30 cellular contexts compared by ENCODE assay signal in the genomic region with DNA sequence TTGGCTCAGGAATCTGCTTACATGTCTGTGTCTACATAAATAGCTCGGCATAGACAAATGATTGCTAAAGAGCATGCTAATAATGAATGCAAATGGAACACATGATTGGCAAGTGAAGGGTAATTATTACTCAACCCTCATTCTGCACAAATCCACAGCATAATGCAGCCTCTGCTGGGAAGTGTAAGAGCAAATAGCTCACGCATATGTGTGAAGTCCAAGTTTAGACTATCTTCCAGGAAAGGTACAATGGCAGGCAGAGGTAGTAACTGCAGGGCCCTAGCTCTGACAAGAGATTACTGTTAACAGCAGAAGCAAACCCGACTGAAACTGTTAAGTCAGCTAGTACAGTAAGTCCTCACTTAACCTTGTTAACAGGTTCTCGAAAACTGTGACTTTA. TPM values are rescaled to one million over a fixed set of nuclear protein-coding genes. Genes with fewer than 3 reads are reported as not detected.
DNase-seq lines count a peak whose midpoint lies in the region; ATAC-seq, FAIRE-seq and TF ChIP-seq lines count a peak whose summit lies in the region.
"Had no signal": no experiment of that assay in that cellular context is flagged by ENCODE, and none has a peak within 500 bp of the region (broad histone marks: within the 10 kb centered on the region; RNA-seq: fewer than 3 reads in every experiment).

No MANE protein-coding gene starts in this region.

- POLR2A ChIA-PET in K562 (lab: Yijun Ruan, JAX) = interaction anchor here (1.2 kb wide), 1 partner anchor 11 kb away, joined by 4 read pairs; no protein-coding TSS in a partner anchor

- no peak for TF ChIP-seq POLR2A in K562 (conservative IDR thresholded peaks at IDR 0.05)

- no peaks in the 10 kb centered on the region for H3K79me2 ChIP-seq in K562 (ENCODE audit: control insufficient read depth, insufficient read depth, low read length)
- H3K79me2 ChIP-seq: parathyroid adenoma had no signal

- no peak overlapping the region for H3K27ac ChIP-seq in K562 (ENCODE audit: extremely low read depth, low read depth, low read length)
- H3K27ac ChIP-seq: foreskin keratinocyte, GM23248, parathyroid adenoma, upper lobe of left lung had no signal

- 0 out of 5 replicates have a peak, but pooled peaks cover 0 to under 1% of the 10 kb centered on the region in 2 experiments for H3K27me3 ChIP-seq in K562 (ENCODE audit: control insufficient read depth in 2 of 2, insufficient read depth in 2 of 2, low read length in 2 of 2)
- H3K27me3 ChIP-seq: BE2C, foreskin keratinocyte, upper lobe of left lung had no signal

- no peaks in the 10 kb centered on the region; a peak in 1 of 5 replicates for H3K4me1 ChIP-seq in K562 (replicated peaks in 1 of 2; ENCODE audit: control insufficient read depth in 2 of 2, insufficient read depth in 2 of 2, low read length in 2 of 2)
- H3K4me1 ChIP-seq: BE2C, Caco-2, foreskin keratinocyte, parathyroid adenoma had no signal

- H2AFZ ChIP-seq in K562 (ENCODE audit: low read depth, low read length) = no peak overlapping the region; the same call in 1 of the 2 replicates
- H2AFZ ChIP-seq: GM23248, parathyroid adenoma had no signal

- H3K4me2 ChIP-seq in K562 (ENCODE audit: insufficient read depth, low read length) = no peak overlapping the region
- H3K4me2 ChIP-seq: SK-N-SH had no signal

- in situ Hi-C loops in K562 (cut with MboI) = no loop called here

- no peak for TF ChIP-seq EP300 in K562 (IDR thresholded peaks at IDR 0.05; ENCODE audit: low read length)

- no peaks in the 10 kb centered on the region for H3K9me1 ChIP-seq in K562 (ENCODE audit: control insufficient read depth, insufficient read depth, low read length)

- intact Hi-C loops in K562 (cut with micrococcal nuclease) = no loop called here

- peak; percentile 13 for DNase-seq in activated effector memory CD4-positive, alpha-beta T cell treated with anti-CD3 and anti-CD28 coated beads, Interleukin-2, amount 50 U/mL, for 16 hours
- no peak for DNase-seq in activated effector memory CD4-positive, alpha-beta T cell treated with Interleukin-2 at 50 U/mL for 16 hours
- DNase-seq in NOMO-1 (lab: John Stamatoyannopoulos, UW; ENCODE audit: unreplicated experiment in 2 of 2) (peak; percentile 29 to 39), K562 (ENCODE audit: extremely low read depth in 1 of 4, low spot score in 3 of 4) (no peak), renal cortical epithelial cell (ENCODE audit: low read depth) (peak; percentile 51)
- DNase-seq: activated CD4-positive, alpha-beta T cell treated with anti-CD3 and anti-CD28 coated beads, Interleukin-2, amount 50 U/mL, for 1 hour; BE2C; Caco-2; caudate nucleus; cortex of kidney; DMS79; effector memory CD8-positive, alpha-beta T cell; erythroblast; foreskin keratinocyte; GDM1; GM23248; mammary epithelial cell; NCI-H1417; NCI-H2081; NCI-H2227 treated with DMSO at 0.1 percent for 48 hours; NCI-H526 treated with DMSO at 0.1 percent for 48 hours; right cardiac atrium; SK-N-SH; stimulated activated CD4-positive, alpha-beta T cell treated with anti-CD3 and anti-CD28 coated beads, Interleukin-2, amount 100 ng/mL, for 48 hours; upper lobe of left lung had no signal

- H3K9ac ChIP-seq in K562 (ENCODE audit: insufficient read depth in 1 of 2, low read depth in 2 of 2, low read length in 2 of 2) = no peak overlapping the region
- H3K9ac ChIP-seq: GM23248, parathyroid adenoma, SK-N-SH had no signal

- no peak overlapping the region for H3K4me3 ChIP-seq in K562
- H3K4me3 ChIP-seq: GM23248, upper lobe of left lung had no signal

- BruUV-seq in K562 (replicated peaks; lab: Mats Ljungman, UMichigan) = no TSS peak

- ATAC-seq in K562 (no peak), GM18870 (IDR thresholded peaks at IDR 0.05; ENCODE audit: unreplicated experiment) (no peak), GM21515 (IDR thresholded peaks at IDR 0.05; ENCODE audit: unreplicated experiment) (no peak), GM21717 (IDR thresholded peaks at IDR 0.05; ENCODE audit: unreplicated experiment) (no peak)
- ATAC-seq: effector memory CD8-positive, alpha-beta T cell; foreskin keratinocyte; right cardiac atrium had no signal

- H3K36me3 ChIP-seq in K562 (ENCODE audit: control insufficient read depth, insufficient read depth, low read length) = no peaks in the 10 kb centered on the region
- H3K36me3 ChIP-seq: BE2C, upper lobe of left lung had no signal

- H4K20me1 ChIP-seq in K562 (replicated peaks; ENCODE audit: control insufficient read depth, insufficient read depth, low read length) = no peaks in the 10 kb centered on the region

- H3K9me3 ChIP-seq in K562 (replicated peaks; ENCODE audit: control insufficient read depth, insufficient read depth, low read depth, low read length) = no peaks in the 10 kb centered on the region; the same call in 1 of the 2 replicates
- H3K9me3 ChIP-seq: BE2C, Caco-2, SK-N-SH, upper lobe of left lung had no signal

- CTCF ChIA-PET in K562 (lab: Yijun Ruan, JAX; ENCODE audit: low intra/inter-chr PET ratio) = no interaction called here

- TF ChIP-seq CTCF in K562 (IDR thresholded peaks at IDR 0.05 in 2 of 3, conservative IDR thresholded peaks at IDR 0.05 in 1 of 3; ENCODE audit: insufficient read depth in 2 of 3, low read depth in 1 of 3, low read length in 3 of 3) = no peak

- FAIRE-seq in K562 (lab: Jason Lieb, UNC) = peak; percentile 56

- no peak for TF ChIP-seq RAD21 in K562 (CRISPR knock-in tag; conservative IDR thresholded peaks at IDR 0.05 in 1 of 2, IDR thresholded peaks at IDR 0.05 in 1 of 2)

- 35% methylated on average over 4 of the region's 4 CpGs for WGBS in K562 (ENCODE audit: insufficient coverage, low coverage, missing lambda C conversion rate)

TF ChIP-seq in K562, 482 proteins besides CTCF, POLR2A, EP300 and RAD21:
- TF ChIP-seq, protein P1, sequence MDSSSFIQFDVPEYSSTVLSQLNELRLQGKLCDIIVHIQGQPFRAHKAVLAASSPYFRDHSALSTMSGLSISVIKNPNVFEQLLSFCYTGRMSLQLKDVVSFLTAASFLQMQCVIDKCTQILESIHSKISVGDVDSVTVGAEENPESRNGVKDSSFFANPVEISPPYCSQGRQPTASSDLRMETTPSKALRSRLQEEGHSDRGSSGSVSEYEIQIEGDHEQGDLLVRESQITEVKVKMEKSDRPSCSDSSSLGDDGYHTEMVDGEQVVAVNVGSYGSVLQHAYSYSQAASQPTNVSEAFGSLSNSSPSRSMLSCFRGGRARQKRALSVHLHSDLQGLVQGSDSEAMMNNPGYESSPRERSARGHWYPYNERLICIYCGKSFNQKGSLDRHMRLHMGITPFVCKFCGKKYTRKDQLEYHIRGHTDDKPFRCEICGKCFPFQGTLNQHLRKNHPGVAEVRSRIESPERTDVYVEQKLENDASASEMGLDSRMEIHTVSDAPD (CRISPR knock-in tag; IDR thresholded peaks at IDR 0.05) = no peak
- TF ChIP-seq, protein P2, sequence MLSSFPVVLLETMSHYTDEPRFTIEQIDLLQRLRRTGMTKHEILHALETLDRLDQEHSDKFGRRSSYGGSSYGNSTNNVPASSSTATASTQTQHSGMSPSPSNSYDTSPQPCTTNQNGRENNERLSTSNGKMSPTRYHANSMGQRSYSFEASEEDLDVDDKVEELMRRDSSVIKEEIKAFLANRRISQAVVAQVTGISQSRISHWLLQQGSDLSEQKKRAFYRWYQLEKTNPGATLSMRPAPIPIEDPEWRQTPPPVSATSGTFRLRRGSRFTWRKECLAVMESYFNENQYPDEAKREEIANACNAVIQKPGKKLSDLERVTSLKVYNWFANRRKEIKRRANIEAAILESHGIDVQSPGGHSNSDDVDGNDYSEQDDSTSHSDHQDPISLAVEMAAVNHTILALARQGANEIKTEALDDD (IDR thresholded peaks at IDR 0.05) = 0 out of 2 replicates have a peak, but pooled peaks have one; percentile 49

RNA-seq across cellular contexts. Expression of a gene that starts 7.0 kb away (rescaled TPM):
- total RNA-seq in K562 (2011; cell fraction: chromatin; rRNA removed; ENCODE audit: low replicate concordance) = 2.6 TPM in 1 of 2 replicates, not detected in the other
- 0.79 and 1.0 TPM in 2 replicates for total RNA-seq in K562 (2011; cell fraction: nucleolus; rRNA removed)
- 0.59 and 2.0 TPM in 2 replicates for total RNA-seq in K562 (2011; cell fraction: nucleoplasm; rRNA removed)
- total RNA-seq in K562 (2014; rRNA removed) = 0.05 and 0.37 TPM in 2 replicates
- 0.03 and 0.11 TPM in 2 replicates for total RNA-seq in K562 (2014; rRNA removed; fragmentation: Illumina TruSeq; extraction: Trizol)
- 0.07 and 0.19 TPM in 2 replicates for total RNA-seq in K562 (2015; rRNA removed; fragmentation: Illumina TruSeq; extraction: Trizol)
- 0.24 and 0.47 TPM in 2 replicates for total RNA-seq in K562 (2021)
- polyA plus RNA-seq in K562 (2011; rRNA removed) = 0.25 and 0.83 TPM in 2 replicates
- 0.43 and 0.70 TPM in 2 replicates for polyA plus RNA-seq in K562 (2011; cell fraction: cytosol; rRNA removed)
- polyA plus RNA-seq in K562 (2011; cell fraction: nucleus; rRNA removed) = 0.10 and 0.21 TPM in 2 replicates
- polyA plus RNA-seq in K562 (2012) = 0.21 and 0.37 TPM in 2 replicates
- polyA plus RNA-seq in K562 (2014; fragmentation: Illumina TruSeq; extraction: Trizol) = 0.09 and 0.40 TPM in 2 replicates
- polyA plus RNA-seq in K562 (2014; fragmentation: Nextera tagmentation; extraction: Ambion mirVana) = not detected
- 0.03 and 1.1 TPM in 2 replicates for polyA plus RNA-seq in K562 (2014; rRNA removed)
- 0.25 and 0.42 TPM in 2 replicates for polyA minus RNA-seq in K562 (2011; rRNA and poly(A)+ RNA removed)
- polyA minus RNA-seq in K562 (2011; cell fraction: cytosol; rRNA and poly(A)+ RNA removed) = not detected in 2 replicates
- 0.56 TPM in 1 of 2 replicates, not detected in the other for polyA minus RNA-seq in K562 (2011; cell fraction: nucleus; rRNA and poly(A)+ RNA removed)
- total RNA-seq in renal cortical epithelial cell = 13.9 and 14.6 TPM in 2 replicates
- total RNA-seq: OCI-LY7 had no signal

Comparison
In these comparisons a context has a peak if more than half of its experiments do, and no peak if none do; other contexts are left out.
1. DNase-seq: peak in activated effector memory CD4-positive, alpha-beta T cell treated with anti-CD3 and anti-CD28 coated beads, Interleukin-2, amount 50 U/mL, for 16 hours (single experiment), NOMO-1 (2 of 2) and renal cortical epithelial cell (single experiment); none in activated effector memory CD4-positive, alpha-beta T cell treated with Interleukin-2 at 50 U/mL for 16 hours (single experiment) and K562 (0 of 4).